1 cellular context compared by ENCODE assay signal in the genomic region with DNA sequence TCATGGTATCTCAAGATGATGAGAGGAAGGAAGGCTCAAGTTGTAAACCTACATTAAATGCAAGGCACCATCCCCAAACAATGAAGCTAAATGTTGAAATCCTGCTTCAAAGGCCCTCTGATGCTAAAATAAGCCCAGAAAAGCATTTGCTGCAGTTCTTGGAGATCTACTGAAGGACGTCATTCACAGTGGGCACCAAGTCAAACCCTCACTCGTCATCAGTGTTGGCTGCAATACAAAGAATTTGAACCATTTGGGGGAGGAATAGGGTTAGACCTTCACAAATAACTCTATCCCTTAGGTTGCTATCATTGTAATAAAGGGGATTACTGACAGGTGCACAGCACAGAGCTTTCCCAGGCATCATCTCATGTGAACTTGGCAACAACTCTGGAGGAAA.
TF ChIP-seq lines count a peak whose summit lies in the region.

No MANE protein-coding gene starts in this region.

TF ChIP-seq in SK-N-SH, 30 proteins besides CTCF, POLR2A, EP300 and RAD21:
- no peak for TF ChIP-seq USF1 (IDR thresholded peaks at IDR 0.05; ENCODE audit: borderline replicate concordance, low read depth)
- no peak for TF ChIP-seq SIN3A (IDR thresholded peaks at IDR 0.05; ENCODE audit: borderline replicate concordance, low read depth, low read length)
- TF ChIP-seq MXI1 (IDR thresholded peaks at IDR 0.05; ENCODE audit: low read depth, low read length) = no peak
- TF ChIP-seq, protein P1, sequence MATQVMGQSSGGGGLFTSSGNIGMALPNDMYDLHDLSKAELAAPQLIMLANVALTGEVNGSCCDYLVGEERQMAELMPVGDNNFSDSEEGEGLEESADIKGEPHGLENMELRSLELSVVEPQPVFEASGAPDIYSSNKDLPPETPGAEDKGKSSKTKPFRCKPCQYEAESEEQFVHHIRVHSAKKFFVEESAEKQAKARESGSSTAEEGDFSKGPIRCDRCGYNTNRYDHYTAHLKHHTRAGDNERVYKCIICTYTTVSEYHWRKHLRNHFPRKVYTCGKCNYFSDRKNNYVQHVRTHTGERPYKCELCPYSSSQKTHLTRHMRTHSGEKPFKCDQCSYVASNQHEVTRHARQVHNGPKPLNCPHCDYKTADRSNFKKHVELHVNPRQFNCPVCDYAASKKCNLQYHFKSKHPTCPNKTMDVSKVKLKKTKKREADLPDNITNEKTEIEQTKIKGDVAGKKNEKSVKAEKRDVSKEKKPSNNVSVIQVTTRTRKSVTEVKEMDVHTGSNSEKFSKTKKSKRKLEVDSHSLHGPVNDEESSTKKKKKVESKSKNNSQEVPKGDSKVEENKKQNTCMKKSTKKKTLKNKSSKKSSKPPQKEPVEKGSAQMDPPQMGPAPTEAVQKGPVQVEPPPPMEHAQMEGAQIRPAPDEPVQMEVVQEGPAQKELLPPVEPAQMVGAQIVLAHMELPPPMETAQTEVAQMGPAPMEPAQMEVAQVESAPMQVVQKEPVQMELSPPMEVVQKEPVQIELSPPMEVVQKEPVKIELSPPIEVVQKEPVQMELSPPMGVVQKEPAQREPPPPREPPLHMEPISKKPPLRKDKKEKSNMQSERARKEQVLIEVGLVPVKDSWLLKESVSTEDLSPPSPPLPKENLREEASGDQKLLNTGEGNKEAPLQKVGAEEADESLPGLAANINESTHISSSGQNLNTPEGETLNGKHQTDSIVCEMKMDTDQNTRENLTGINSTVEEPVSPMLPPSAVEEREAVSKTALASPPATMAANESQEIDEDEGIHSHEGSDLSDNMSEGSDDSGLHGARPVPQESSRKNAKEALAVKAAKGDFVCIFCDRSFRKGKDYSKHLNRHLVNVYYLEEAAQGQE (IDR thresholded peaks at IDR 0.05; ENCODE audit: low read depth, low read length) = no peak
- TF ChIP-seq GABPA (IDR thresholded peaks at IDR 0.05; ENCODE audit: low read depth) = no peak
- no peak for TF ChIP-seq TCF12 (IDR thresholded peaks at IDR 0.05)
